5 cellular contexts compared by ENCODE assay signal in the genomic region with DNA sequence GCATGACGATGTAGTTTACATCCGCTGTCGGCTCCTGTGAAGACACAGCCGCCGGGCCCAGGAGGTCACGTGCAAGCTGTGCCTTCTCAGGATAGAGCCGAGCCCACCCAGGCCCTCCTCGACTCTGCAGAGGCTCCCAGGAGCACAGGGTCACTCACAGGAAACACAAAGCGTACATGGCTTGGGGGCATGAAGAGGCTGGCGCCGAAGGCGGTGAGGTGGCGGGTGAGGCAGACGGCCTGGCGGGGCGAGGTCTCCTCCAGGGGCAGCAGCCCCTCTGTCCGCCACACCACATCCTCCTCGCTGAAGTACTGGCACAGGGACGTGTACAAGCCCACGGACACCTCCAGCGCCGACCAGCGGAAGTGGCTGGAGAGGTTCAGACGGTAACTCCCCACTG. TPM values are rescaled to one million over a fixed set of nuclear protein-coding genes. Genes with fewer than 3 reads are reported as not detected.
"Had no signal": no experiment of that assay in that cellular context is flagged by ENCODE, and none has a peak within 500 bp of the region (broad histone marks: within the 10 kb centered on the region; RNA-seq: fewer than 3 reads in every experiment).

No MANE protein-coding gene starts in this region.

RNA-seq across cellular contexts. Expression of gene NPIPA8, which starts 2.7 kb away (rescaled TPM):
- total RNA-seq: glomerular endothelial cell, hepatocyte, osteoblast, smooth muscle cell, thoracic aorta had no signal
